8 cellular contexts compared by ENCODE assay signal in genomic region chr13:42720116-42720857, GRCh38.
DNase-seq lines count a peak whose midpoint lies in the region; ATAC-seq lines count a peak whose summit lies in the region.

No MANE protein-coding gene starts in this region.

- H3K4me3 Mint-ChIP-seq in activated CD4-positive, alpha-beta T cell treated with anti-CD3 and anti-CD28 coated beads for 36 hours, result no peak overlapping the region
- no peak overlapping the region for H3K4me3 Mint-ChIP-seq in activated CD4-positive, alpha-beta T cell treated with anti-CD3 and anti-CD28 coated beads, Interleukin-2, amount 10 ng/mL, durations not matched to agents 24 days and 14 days

- no peaks in the 10 kb centered on the region for H3K36me3 Mint-ChIP-seq in activated CD4-positive, alpha-beta T cell treated with anti-CD3 and anti-CD28 coated beads for 36 hours (ENCODE audit: low read depth)
- no peaks in the 10 kb centered on the region for H3K36me3 Mint-ChIP-seq in activated CD4-positive, alpha-beta T cell treated with anti-CD3 and anti-CD28 coated beads, Interleukin-2, amount 10 ng/mL, durations not matched to agents 24 days and 14 days (ENCODE audit: low read depth)

- peak overlapping the region; percentile 27 for H3K27ac Mint-ChIP-seq in activated CD4-positive, alpha-beta T cell treated with anti-CD3 and anti-CD28 coated beads for 36 hours
- H3K27ac Mint-ChIP-seq in activated CD4-positive, alpha-beta T cell treated with anti-CD3 and anti-CD28 coated beads, Interleukin-2, amount 10 ng/mL, durations not matched to agents 24 days and 14 days, result no peak overlapping the region

- peak; percentile 97 for ATAC-seq in activated CD4-positive, alpha-beta T cell treated with anti-CD3 and anti-CD28 coated beads for 36 hours
- ATAC-seq in HG03045 (IDR thresholded peaks at IDR 0.05; ENCODE audit: unreplicated experiment), result no peak

- intact Hi-C loops in activated CD4-positive, alpha-beta T cell treated with anti-CD3 and anti-CD28 coated beads for 36 hours (cut with DNase I, micrococcal nuclease), result loop anchor here in 1 of 2 experiments (1.0 kb wide), 1 partner anchor 366 kb away; no protein-coding TSS in a partner anchor
- intact Hi-C loops in activated CD4-positive, alpha-beta T cell treated with anti-CD3 and anti-CD28 coated beads, Interleukin-2, amount 10 ng/mL, durations not matched to agents 24 days and 14 days (cut with micrococcal nuclease), result no loop called here

- DNase-seq in activated CD4-positive, alpha-beta T cell treated with anti-CD3 and anti-CD28 coated beads for 36 hours, result peak; percentile 59
- no peak for DNase-seq in activated CD4-positive, alpha-beta T cell treated with anti-CD3 and anti-CD28 coated beads, Interleukin-2, amount 10 ng/mL, durations not matched to agents 24 days and 14 days
- DNase-seq in NCI-H748 (lab: John Stamatoyannopoulos, UW; ENCODE audit: unreplicated experiment) (peak; percentile 74), dermis blood vessel endothelial cell (peak; percentile 2), COR-L47 (lab: John Stamatoyannopoulos, UW) (no peak), retina (no peak)
- DNase-seq in stimulated activated CD4-positive, alpha-beta T cell treated with anti-CD3 and anti-CD28 coated beads, Interleukin-15, amount 100 ng/mL, for 48 hours (ENCODE audit: low read depth in 2 of 2), result peak; percentile 4 to 5

- H3K9me3 Mint-ChIP-seq in activated CD4-positive, alpha-beta T cell treated with anti-CD3 and anti-CD28 coated beads for 36 hours (ENCODE audit: low read depth), result no peaks in the 10 kb centered on the region
- H3K9me3 Mint-ChIP-seq in activated CD4-positive, alpha-beta T cell treated with anti-CD3 and anti-CD28 coated beads, Interleukin-2, amount 10 ng/mL, durations not matched to agents 24 days and 14 days, result no peaks in the 10 kb centered on the region

- CTCF ChIA-PET in activated CD4-positive, alpha-beta T cell treated with anti-CD3 and anti-CD28 coated beads for 36 hours (lab: Charles Lee), result no interaction called here

- peaks cover 10% of the 10 kb centered on the region for H3K4me1 Mint-ChIP-seq in activated CD4-positive, alpha-beta T cell treated with anti-CD3 and anti-CD28 coated beads for 36 hours
- peaks cover 7% of the 10 kb centered on the region for H3K4me1 Mint-ChIP-seq in activated CD4-positive, alpha-beta T cell treated with anti-CD3 and anti-CD28 coated beads, Interleukin-2, amount 10 ng/mL, durations not matched to agents 24 days and 14 days

- POLR2A ChIA-PET in activated CD4-positive, alpha-beta T cell treated with anti-CD3 and anti-CD28 coated beads for 36 hours (lab: Charles Lee), result interaction anchor here (0.6 kb wide), 1 partner anchor 1929 kb away, joined by 4 read pairs; no protein-coding TSS in a partner anchor

- H3K27me3 Mint-ChIP-seq in activated CD4-positive, alpha-beta T cell treated with anti-CD3 and anti-CD28 coated beads for 36 hours, result peaks cover 20% of the 10 kb centered on the region
- peaks cover 16% of the 10 kb centered on the region for H3K27me3 Mint-ChIP-seq in activated CD4-positive, alpha-beta T cell treated with anti-CD3 and anti-CD28 coated beads, Interleukin-2, amount 10 ng/mL, durations not matched to agents 24 days and 14 days

Comparison
In these comparisons a context has a peak if more than half of its experiments do, and no peak if none do; other contexts are left out.
1. DNase-seq: peak in activated CD4-positive, alpha-beta T cell treated with anti-CD3 and anti-CD28 coated beads for 36 hours (single experiment), NCI-H748 (single experiment), dermis blood vessel endothelial cell (single experiment) and stimulated activated CD4-positive, alpha-beta T cell treated with anti-CD3 and anti-CD28 coated beads, Interleukin-15, amount 100 ng/mL, for 48 hours (2 of 2); none in activated CD4-positive, alpha-beta T cell treated with anti-CD3 and anti-CD28 coated beads, Interleukin-2, amount 10 ng/mL, durations not matched to agents 24 days and 14 days (single experiment), COR-L47 (single experiment) and retina (single experiment).